Comparison of ENCODE assay signal across 18 cellular contexts in the genomic region with DNA sequence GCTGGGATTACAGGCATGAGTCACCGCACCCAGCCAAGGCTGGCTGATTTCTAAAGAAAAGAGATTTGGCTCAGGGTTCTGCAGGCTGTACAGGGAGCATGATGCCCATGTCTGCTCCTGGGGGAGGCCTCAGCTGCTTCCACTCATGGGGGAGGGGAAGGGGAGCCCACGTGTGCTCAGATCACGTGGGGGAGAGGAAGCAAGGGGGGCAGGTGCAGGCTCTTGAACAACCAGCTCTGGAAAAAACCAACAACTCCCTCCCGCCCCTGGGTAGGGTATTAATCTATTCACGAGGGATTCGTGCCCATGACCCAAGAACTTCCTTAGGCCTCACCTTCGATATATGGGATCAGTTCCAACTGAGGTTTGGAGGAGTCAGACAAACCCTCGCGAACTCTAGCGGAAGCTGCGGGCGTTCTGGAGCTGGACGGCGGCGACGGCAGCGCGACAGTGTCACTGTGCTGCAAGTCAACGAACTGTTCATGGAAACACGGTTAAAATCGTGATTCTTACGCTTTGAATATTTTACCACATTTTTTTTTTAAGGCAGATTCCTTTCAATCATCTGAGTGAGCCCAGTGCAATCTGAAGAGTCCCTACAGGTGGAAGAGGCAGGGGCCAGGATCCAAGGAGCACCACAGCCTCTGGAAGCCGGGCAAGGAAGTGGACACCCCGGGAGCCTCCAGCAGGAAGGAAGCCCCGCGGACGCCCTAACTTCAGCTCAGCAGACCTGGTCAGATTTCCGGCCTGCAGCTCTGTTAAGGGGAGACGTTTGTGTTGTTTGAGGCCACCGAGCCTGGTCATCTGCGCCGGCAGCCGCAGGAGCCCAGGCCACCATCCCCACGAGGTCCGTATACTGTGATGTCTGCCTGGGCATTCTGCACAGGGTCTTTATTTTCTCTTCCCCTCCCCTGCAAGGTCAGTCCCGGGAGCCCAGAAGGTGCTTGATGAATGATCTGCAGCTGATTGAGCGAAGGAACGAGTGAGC. TPM values are rescaled to one million over a fixed set of nuclear protein-coding genes. Genes with fewer than 3 reads are reported as not detected.
DNase-seq lines count a peak whose midpoint lies in the region; ATAC-seq, FAIRE-seq and TF ChIP-seq lines count a peak whose summit lies in the region.
"Had no signal": no experiment of that assay in that cellular context is flagged by ENCODE, and none has a peak within 500 bp of the region (broad histone marks: within the 10 kb centered on the region; RNA-seq: fewer than 3 reads in every experiment).

No MANE protein-coding gene starts in this region.

- CTCF ChIA-PET in IMR-90 (lab: Yijun Ruan, JAX) = no interaction called here

- TF ChIP-seq CTCF in IMR-90 (conservative IDR thresholded peaks at IDR 0.05; ENCODE audit: low read depth, low read length) (no peak), WERI-Rb-1 (IDR thresholded peaks at IDR 0.05; ENCODE audit: low read depth, low read length) (no peak), D721Med (IDR thresholded peaks at IDR 0.05; ENCODE audit: insufficient read depth, missing control alignments) (no peak), foreskin fibroblast (IDR thresholded peaks at IDR 0.05; ENCODE audit: low read depth, low read length) (no peak)

- H3K4me3 ChIP-seq in IMR-90 (ENCODE audit: insufficient read depth, low read depth, low read length) (no peak overlapping the region), WERI-Rb-1 (ENCODE audit: low read depth, low read length) (no peak overlapping the region), foreskin fibroblast (ENCODE audit: low read depth in 1 of 2, low read length in 2 of 2) (no peak overlapping the region)
- H3K4me3 ChIP-seq: SJCRH30 had no signal

- WGBS in IMR-90 (ENCODE audit: extremely low coverage in 2 of 2, insufficient read length in 1 of 2), 2 experiments = 84% methylated on average over 15 of the region's 38 CpGs; no CpG with 5 or more reads in 1 of the 2 experiments

- intact Hi-C loops in IMR-90 (cut with micrococcal nuclease) (loop anchor here (2.0 kb wide), 1 partner anchor 77 kb away; no protein-coding TSS in a partner anchor), posterior vena cava (cut with DNase I) (no loop called here)

- H3K9me3 ChIP-seq in IMR-90 (ENCODE audit: control insufficient read depth, insufficient read depth, low read length) (no peaks in the 10 kb centered on the region), WERI-Rb-1 (ENCODE audit: severe bottlenecking) (no peaks in the 10 kb centered on the region)
- H3K9me3 ChIP-seq: SJCRH30 had no signal

- POLR2A ChIA-PET in IMR-90 (lab: Charles Lee; ENCODE audit: unreplicated experiment) = interaction anchor here (0.6 kb wide), 1 partner anchor 292 kb away, joined by 8 read pairs; no protein-coding TSS in a partner anchor

- no peaks in the 10 kb centered on the region for H3K79me1 ChIP-seq in IMR-90 (ENCODE audit: low read depth in 1 of 2, low read length in 2 of 2)

- no peak for TF ChIP-seq POLR2A in IMR-90 (IDR thresholded peaks at IDR 0.05; ENCODE audit: low read depth, low read length)

- H3K23ac ChIP-seq in IMR-90 (ENCODE audit: low read depth, low read length) = no peak overlapping the region

- no peak overlapping the region for H4K8ac ChIP-seq in IMR-90 (ENCODE audit: low read depth in 2 of 2, low read length in 2 of 2)

- H3K9me1 ChIP-seq in IMR-90 (ENCODE audit: insufficient read depth, low read length) = 0 out of 2 replicates have a peak, but pooled peaks cover 2% of the 10 kb centered on the region

- H4K5ac ChIP-seq in IMR-90 (ENCODE audit: low read depth, low read length) = no peak overlapping the region

- no peak; the same call in 1 of the 2 replicates for ATAC-seq in IMR-90 (ENCODE audit: low read depth)

- no peak overlapping the region for H2BK15ac ChIP-seq in IMR-90 (ENCODE audit: low read depth, low read length)

- no peak overlapping the region for H3K4ac ChIP-seq in IMR-90 (ENCODE audit: low read depth, low read length)

- BruUV-seq in IMR-90 (replicated peaks; lab: Mats Ljungman, UMichigan) = no TSS peak

- no peak for TF ChIP-seq RAD21 in IMR-90 (IDR thresholded peaks at IDR 0.05; ENCODE audit: low read length)

- H3K4me1 ChIP-seq in IMR-90 (ENCODE audit: control insufficient read depth, insufficient read depth, low read length) = no peaks in the 10 kb centered on the region
- H3K4me1 ChIP-seq: SJCRH30 had no signal

- no peak overlapping the region for H3K18ac ChIP-seq in IMR-90 (ENCODE audit: low read depth, low read length)

- DNase-seq in DMS53 (lab: John Stamatoyannopoulos, UW) (peak; percentile 17), DMS53 treated with DMSO at 0.1 percent for 48 hours (lab: John Stamatoyannopoulos, UW; ENCODE audit: unreplicated experiment) (no peak), IMR-90 (no peak), WERI-Rb-1 (peak; percentile 59), posterior vena cava (ENCODE audit: low spot score) (peak; percentile 60), D721Med (ENCODE audit: insufficient read length, low spot score) (no peak), occipital lobe (lab: John Stamatoyannopoulos, UW) (no peak), foreskin fibroblast (no peak)
- DNase-seq: Calu3, DND-41, GF-D8, NCI-H146, NCI-H2107, NCI-H446, NCI-H748 treated with DMSO at 0.1 percent for 48 hours had no signal

- H2BK5ac ChIP-seq in IMR-90 (ENCODE audit: low read depth, low read length, poor library complexity, severe bottlenecking) = no peak overlapping the region

- H2BK120ac ChIP-seq in IMR-90 (ENCODE audit: low read depth, low read length) = no peak overlapping the region

- dilution Hi-C loops in IMR-90 (cut with HindIII; ENCODE audit: low sequenced_read_pairs, unreplicated experiment) = no loop called here

- H3K9ac ChIP-seq in IMR-90 (ENCODE audit: low read depth, low read length) = no peak overlapping the region

- no peak overlapping the region for H2BK20ac ChIP-seq in IMR-90 (ENCODE audit: low read depth, low read length)

- 0 out of 2 replicates have a peak, but pooled peaks cover 6% of the 10 kb centered on the region for H4K20me1 ChIP-seq in IMR-90 (ENCODE audit: insufficient read depth, low read length)

- H3K27ac ChIP-seq in IMR-90 (ENCODE audit: insufficient read depth, low read length) (no peak overlapping the region), WERI-Rb-1 (no peak overlapping the region)
- H3K27ac ChIP-seq: 22Rv1, SJCRH30 had no signal

- H3K4me2 ChIP-seq in IMR-90 (ENCODE audit: low read depth, low read length) = no peak overlapping the region

- no peak overlapping the region for H3K14ac ChIP-seq in IMR-90 (replicated peaks; ENCODE audit: low read depth, low read length)

- H3K27me3 ChIP-seq in IMR-90 (ENCODE audit: control insufficient read depth, insufficient read depth, low read length) (no peaks in the 10 kb centered on the region), WERI-Rb-1 (ENCODE audit: insufficient read depth, low read depth, severe bottlenecking) (no peaks in the 10 kb centered on the region)
- H3K27me3 ChIP-seq: SJCRH30 had no signal

- no peak overlapping the region for H2AK9ac ChIP-seq in IMR-90 (replicated peaks; ENCODE audit: low read depth, low read length, poor library complexity)

- no peak overlapping the region for H3K56ac ChIP-seq in IMR-90 (ENCODE audit: extremely low read depth, insufficient read depth, low read length)

- H3K36me3 ChIP-seq in IMR-90 (ENCODE audit: control insufficient read depth, insufficient read depth, low read length) = peaks cover 4% of the 10 kb centered on the region; the same call in 1 of the 2 replicates
- peaks cover 9% of the 10 kb centered on the region for H3K36me3 ChIP-seq in WERI-Rb-1
- H3K36me3 ChIP-seq: SJCRH30 had no signal

- no peak overlapping the region for H2AFZ ChIP-seq in IMR-90 (replicated peaks; ENCODE audit: low read length, poor library complexity)

- in situ Hi-C loops in IMR-90 (cut with MboI; ENCODE audit: low sequenced_read_pairs) = no loop called here

- no peak overlapping the region for H4K91ac ChIP-seq in IMR-90 (ENCODE audit: insufficient read depth, low read depth, low read length)

- FAIRE-seq in D721Med (lab: Jason Lieb, UNC) = no peak
- FAIRE-seq: H1 had no signal

- H2AK5ac ChIP-seq in IMR-90 (ENCODE audit: low read depth, low read length) = no peak overlapping the region

TF ChIP-seq in IMR-90, 13 proteins besides CTCF, POLR2A, EP300 and RAD21:
- TF ChIP-seq MAFK (IDR thresholded peaks at IDR 0.05; ENCODE audit: low read depth, low read length) (no peak), USF2 (IDR thresholded peaks at IDR 0.05; ENCODE audit: low read depth, low read length) (peak; percentile 69)

RNA-seq across cellular contexts. Expression of gene CTTN, which starts 45.0 kb away (rescaled TPM):
- total RNA-seq in IMR-90 (2012; rRNA removed) = 287 and 341 TPM in 2 replicates
- polyA plus RNA-seq in IMR-90 (2012; rRNA removed) = 278 and 296 TPM in 2 replicates
- polyA plus RNA-seq in IMR-90 (2012; cell fraction: cytosol; rRNA removed) = 121 and 139 TPM in 2 replicates
- 1,027 and 1,310 TPM in 2 replicates for polyA plus RNA-seq in IMR-90 (2012; cell fraction: nucleus; rRNA removed; ENCODE audit: low replicate concordance)
- 100 to 1,000 TPM; 192 to 195 TPM for total RNA-seq in posterior vena cava
- 81.3 TPM for total RNA-seq in occipital lobe

Comparison
In these comparisons a context has a peak if more than half of its experiments do, and no peak if none do; other contexts are left out.
1. DNase-seq: peak in DMS53 (single experiment), WERI-Rb-1 (single experiment) and posterior vena cava (single experiment); none in DMS53 treated with DMSO at 0.1 percent for 48 hours (single experiment), IMR-90 (single experiment), D721Med (single experiment), occipital lobe (single experiment) and foreskin fibroblast (0 of 2).